21 cellular contexts compared by ENCODE assay signal in genomic region chr10:31959461-31960173, GRCh38. TPM values are rescaled to one million over a fixed set of nuclear protein-coding genes. Genes with fewer than 3 reads are reported as not detected.
A peak's percentile ranks its signal among the peaks of the same experiment; 100 is the strongest.
DNase-seq lines count a peak whose midpoint lies in the region; ATAC-seq, FAIRE-seq and TF ChIP-seq lines count a peak whose summit lies in the region.
"Had no signal": no experiment of that assay in that cellular context is flagged by ENCODE, and none has a peak within 500 bp of the region (broad histone marks: within the 10 kb centered on the region; RNA-seq: fewer than 3 reads in every experiment).

No MANE protein-coding gene starts in this region.

- DNase-seq in DMS79 treated with DMSO at 0.1 percent for 48 hours (lab: John Stamatoyannopoulos, UW) (peak; percentile 19), NB4 (ENCODE audit: low read depth) (peak; percentile 69), UCSD-AML1 (lab: John Stamatoyannopoulos, UW; ENCODE audit: unreplicated experiment) (peak; percentile 18), pancreas (peak in 3 of 6 donors; percentile 11 to 34 (median 27)), GM19239 (ENCODE audit: insufficient read length, low spot score) (no peak), NCI-H446 (lab: John Stamatoyannopoulos, UW) (no peak)
- DNase-seq in activated CD8-positive, alpha-beta memory T cell treated with anti-CD3 and anti-CD28 coated beads, Interleukin-2, amount 50 U/mL, for 48 hours = no peak
- DNase-seq: activated CD4-positive, alpha-beta T cell treated with anti-CD3 and anti-CD28 coated beads for 1 hour; activated CD8-positive, alpha-beta memory T cell treated with anti-CD3 and anti-CD28 coated beads for 24 hours; activated naive CD4-positive, alpha-beta T cell treated with anti-CD3 and anti-CD28 coated beads for 36 hours; activated T-cell treated with anti-CD3 and anti-CD28 coated beads, Interleukin-2, amount 50 U/mL, for 72 hours; amygdala; CD8-positive, alpha-beta T cell; dermis blood vessel endothelial cell; naive thymus-derived CD8-positive, alpha-beta T cell; NCI-H1092 treated with DMSO at 0.1 percent for 48 hours; NCI-H2029; NK-92 treated with Interleukin-12 subunit alpha and Interleukin-12 subunit beta, amount 100 ng/mL, for 24 hours; right cardiac atrium; SW 1271 had no signal

- H3K27me3 ChIP-seq in pancreas = no peaks in the 10 kb centered on the region

- FAIRE-seq in pancreas (lab: Jason Lieb, UNC) (no peak), GM19239 (lab: Jason Lieb, UNC) (no peak)
- FAIRE-seq: urothelium cell line had no signal

- TF ChIP-seq CTCF in NB4 (IDR thresholded peaks at IDR 0.05; ENCODE audit: low read depth, low read length) = no peak
- TF ChIP-seq CTCF in pancreas (IDR thresholded peaks at IDR 0.05) = no peak

- no peaks in the 10 kb centered on the region for H3K9me3 ChIP-seq in pancreas

- no peak overlapping the region for H3K27ac ChIP-seq in pancreas

- WGBS in pancreas, 2 donors = 22 to 49% methylated on average over 3 of the region's 3 CpGs

- H3K36me3 ChIP-seq in pancreas = no peaks in the 10 kb centered on the region

- peak in 3 of 4 donors; percentile 41 to 70 (median 68) for ATAC-seq in pancreas
- ATAC-seq: activated T-cell treated with anti-CD3 and anti-CD28 coated beads, Interleukin-2, amount 50 U/mL, for 72 hours; CD8-positive, alpha-beta T cell; naive thymus-derived CD8-positive, alpha-beta T cell; right cardiac atrium had no signal

- H3K4me3 ChIP-seq in NB4 (ENCODE audit: low read depth, low read length) (no peak overlapping the region), pancreas (no peak overlapping the region)

- H3K4me1 ChIP-seq in pancreas = peaks cover 0 to 13% (median 0%) of the 10 kb centered on the region in 3 donors

- intact Hi-C loops in pancreas (cut with DNase I) = no loop called here

- no peak for TF ChIP-seq POLR2A in NB4 (IDR thresholded peaks at IDR 0.05; ENCODE audit: extremely low read depth, insufficient read length)

RNA-seq across cellular contexts. Expression of gene ARHGAP12, which starts 31.0 kb away (rescaled TPM):
- total RNA-seq in pancreas = 10 to 100 TPM; 16.3 to 27.0 (median 21.3) TPM
- 10 to 100 TPM; 24.7 to 30.1 TPM for polyA plus RNA-seq in pancreas

Comparison
In these comparisons a context has a peak if more than half of its experiments do, and no peak if none do; other contexts are left out.
1. DNase-seq: peak in DMS79 treated with DMSO at 0.1 percent for 48 hours (single experiment), NB4 (single experiment) and UCSD-AML1 (single experiment); none in activated CD8-positive, alpha-beta memory T cell treated with anti-CD3 and anti-CD28 coated beads, Interleukin-2, amount 50 U/mL, for 48 hours (single experiment), GM19239 (single experiment) and NCI-H446 (0 of 2).